ENCODE assay signal across 7 cellular contexts in genomic region chr9:85802978-85803695, GRCh38.
DNase-seq lines count a peak whose midpoint lies in the region; ATAC-seq and TF ChIP-seq lines count a peak whose summit lies in the region.
"Not testable (repeated sequence)": the region's sequence is repeated elsewhere in the genome, so short reads cannot be mapped to it uniquely, and the experiment has no call there.

No MANE protein-coding gene starts in this region.

- not testable (repeated sequence) for H3K27ac Mint-ChIP-seq in CD4-positive, alpha-beta memory T cell; T-helper 17 cell; activated CD4-positive, alpha-beta T cell treated with anti-CD3 and anti-CD28 coated beads, Interleukin-2, amount 10 ng/mL, durations not matched to agents 7 days and 5 days; activated naive CD4-positive, alpha-beta T cell treated with anti-CD3 and anti-CD28 coated beads for 36 hours

- not testable (repeated sequence) for H3K36me3 Mint-ChIP-seq in CD4-positive, alpha-beta memory T cell; T-helper 17 cell (ENCODE audit: low read depth); activated CD4-positive, alpha-beta T cell treated with anti-CD3 and anti-CD28 coated beads, Interleukin-2, amount 10 ng/mL, durations not matched to agents 7 days and 5 days (ENCODE audit: low read depth); activated T-cell treated with anti-CD3 and anti-CD28 coated beads, Interleukin-2, amount 50 U/mL, for 4 hours (ENCODE audit: insufficient read depth); activated naive CD4-positive, alpha-beta T cell treated with anti-CD3 and anti-CD28 coated beads for 36 hours (ENCODE audit: low read depth)

- not testable (repeated sequence) for H3K36me3 ChIP-seq in CD4-positive, alpha-beta memory T cell (ENCODE audit: insufficient read depth, low read length); MM.1S (replicated peaks; ENCODE audit: insufficient read depth, low read length)

- not testable (repeated sequence) for H4K20me1 ChIP-seq in MM.1S (ENCODE audit: insufficient read depth, low read length)

- H3K4me3 Mint-ChIP-seq in CD4-positive, alpha-beta memory T cell; T-helper 17 cell; activated CD4-positive, alpha-beta T cell treated with anti-CD3 and anti-CD28 coated beads, Interleukin-2, amount 10 ng/mL, durations not matched to agents 7 days and 5 days; activated T-cell treated with anti-CD3 and anti-CD28 coated beads, Interleukin-2, amount 50 U/mL, for 4 hours; activated naive CD4-positive, alpha-beta T cell treated with anti-CD3 and anti-CD28 coated beads for 36 hours: not testable (repeated sequence)

- peaks cover 10 to 17% (median 11%) of the 10 kb centered on the region in 4 donors for H3K4me1 Mint-ChIP-seq in CD4-positive, alpha-beta memory T cell
- H3K4me1 Mint-ChIP-seq in T-helper 17 cell: peaks cover 10% of the 10 kb centered on the region
- peaks cover 16% of the 10 kb centered on the region for H3K4me1 Mint-ChIP-seq in activated CD4-positive, alpha-beta T cell treated with anti-CD3 and anti-CD28 coated beads, Interleukin-2, amount 10 ng/mL, durations not matched to agents 7 days and 5 days
- H3K4me1 Mint-ChIP-seq in activated T-cell treated with anti-CD3 and anti-CD28 coated beads, Interleukin-2, amount 50 U/mL, for 4 hours (ENCODE audit: low read depth): peaks cover 10% of the 10 kb centered on the region
- not testable (repeated sequence) for H3K4me1 Mint-ChIP-seq in activated naive CD4-positive, alpha-beta T cell treated with anti-CD3 and anti-CD28 coated beads for 36 hours (ENCODE audit: low read depth)

- H3K4me3 ChIP-seq in CD4-positive, alpha-beta memory T cell (ENCODE audit: low read length in 2 of 2); MM.1S (ENCODE audit: low read length); epithelial cell of esophagus (ENCODE audit: low read length): not testable (repeated sequence)

- not testable (repeated sequence) for TF ChIP-seq CTCF in MM.1S (IDR thresholded peaks at IDR 0.05; ENCODE audit: low read length); epithelial cell of esophagus (IDR thresholded peaks at IDR 0.05; ENCODE audit: insufficient read depth, low read depth, low read length, missing control alignments)

- 0 out of 2 replicates have a peak overlapping the region, but pooled peaks have one; percentile 51 for H2AFZ ChIP-seq in MM.1S (ENCODE audit: low read length)

- peak; percentile 69 to 80 (median 74) for DNase-seq in CD4-positive, alpha-beta memory T cell
- DNase-seq in MM.1S (peak; percentile 78), T-helper 17 cell (peak in 2 of 3 donors; percentile 32 to 40), epithelial cell of esophagus (ENCODE audit: low read depth) (peak; percentile 1)
- peak; percentile 61 for DNase-seq in activated CD4-positive, alpha-beta T cell treated with anti-CD3 and anti-CD28 coated beads, Interleukin-2, amount 10 ng/mL, durations not matched to agents 7 days and 5 days
- DNase-seq in activated T-cell treated with anti-CD3 and anti-CD28 coated beads, Interleukin-2, amount 50 U/mL, for 4 hours: peak; percentile 17
- DNase-seq in activated naive CD4-positive, alpha-beta T cell treated with anti-CD3 and anti-CD28 coated beads for 36 hours: peak; percentile 5

- not testable (repeated sequence) for H3K9me2 ChIP-seq in MM.1S (replicated peaks; ENCODE audit: insufficient read depth, low read length)

- intact Hi-C loops in CD4-positive, alpha-beta memory T cell (cut with micrococcal nuclease); activated naive CD4-positive, alpha-beta T cell treated with anti-CD3 and anti-CD28 coated beads for 36 hours (cut with micrococcal nuclease): not testable (repeated sequence)

- not testable (repeated sequence) for H3K9me3 ChIP-seq in CD4-positive, alpha-beta memory T cell (ENCODE audit: control insufficient read depth in 1 of 2, low read length in 2 of 2); MM.1S (replicated peaks; ENCODE audit: insufficient read depth, low read length); T-helper 17 cell (ENCODE audit: control insufficient read depth, low read length, poor library complexity, severe bottlenecking)

- H3K79me2 ChIP-seq in MM.1S (ENCODE audit: low read length): peaks cover 17% of the 10 kb centered on the region

- peak overlapping the region; percentile 22; the same call in 1 of the 2 replicates for H3K4me2 ChIP-seq in MM.1S (ENCODE audit: low read depth, low read length)

- not testable (repeated sequence) for H3K9ac ChIP-seq in MM.1S (ENCODE audit: low read length)

- peaks cover 20% of the 10 kb centered on the region for H3K4me1 ChIP-seq in CD4-positive, alpha-beta memory T cell (ENCODE audit: insufficient read depth, low read length)
- not testable (repeated sequence) for H3K4me1 ChIP-seq in MM.1S (ENCODE audit: low read length)

- peaks cover 23% of the 10 kb centered on the region for H3F3A ChIP-seq in MM.1S (ENCODE audit: insufficient read depth, low read length)

- ATAC-seq in T-helper 17 cell: peak; percentile 67
- not testable (repeated sequence) for ATAC-seq in activated T-cell treated with anti-CD3 and anti-CD28 coated beads, Interleukin-2, amount 50 U/mL, for 4 hours

- POLR2A ChIA-PET in CD4-positive, alpha-beta memory T cell (lab: Charles Lee; ENCODE audit: partially characterized antibody); activated CD4-positive, alpha-beta T cell treated with anti-CD3 and anti-CD28 coated beads, Interleukin-2, amount 10 ng/mL, durations not matched to agents 7 days and 5 days (lab: Charles Lee): not testable (repeated sequence)

- H3K27ac ChIP-seq in CD4-positive, alpha-beta memory T cell (ENCODE audit: low read depth, low read length): peak overlapping the region; percentile 54
- H3K27ac ChIP-seq in MM.1S (ENCODE audit: low read length): peak overlapping the region; percentile 29; the same call in 1 of the 2 replicates

- not testable (repeated sequence) for H3K9me3 Mint-ChIP-seq in CD4-positive, alpha-beta memory T cell; activated CD4-positive, alpha-beta T cell treated with anti-CD3 and anti-CD28 coated beads, Interleukin-2, amount 10 ng/mL, durations not matched to agents 7 days and 5 days; activated T-cell treated with anti-CD3 and anti-CD28 coated beads, Interleukin-2, amount 50 U/mL, for 4 hours; activated naive CD4-positive, alpha-beta T cell treated with anti-CD3 and anti-CD28 coated beads for 36 hours

- not testable (repeated sequence) for H3K27me3 ChIP-seq in CD4-positive, alpha-beta memory T cell (ENCODE audit: insufficient read depth, low read length); MM.1S (replicated peaks; ENCODE audit: insufficient read depth, low read length)

- H3K27me3 Mint-ChIP-seq in CD4-positive, alpha-beta memory T cell; T-helper 17 cell; activated CD4-positive, alpha-beta T cell treated with anti-CD3 and anti-CD28 coated beads, Interleukin-2, amount 10 ng/mL, durations not matched to agents 7 days and 5 days; activated T-cell treated with anti-CD3 and anti-CD28 coated beads, Interleukin-2, amount 50 U/mL, for 4 hours (ENCODE audit: low read depth); activated naive CD4-positive, alpha-beta T cell treated with anti-CD3 and anti-CD28 coated beads for 36 hours (ENCODE audit: low read depth): not testable (repeated sequence)

- CTCF ChIA-PET in CD4-positive, alpha-beta memory T cell (lab: Charles Lee; ENCODE audit: partially characterized antibody): interaction anchor here (1.1 kb wide), 1 partner anchor 105 kb away, joined by 3 read pairs; no protein-coding TSS in a partner anchor
- CTCF ChIA-PET in activated CD4-positive, alpha-beta T cell treated with anti-CD3 and anti-CD28 coated beads, Interleukin-2, amount 10 ng/mL, durations not matched to agents 7 days and 5 days (lab: Charles Lee); activated naive CD4-positive, alpha-beta T cell treated with anti-CD3 and anti-CD28 coated beads for 36 hours (lab: Charles Lee): not testable (repeated sequence)

Comparison
In these comparisons a context has a peak if more than half of its experiments do, and no peak if none do; other contexts are left out.
1. DNase-seq: peak in every context shown above with its lines; median percentile 78 in MM.1S; 74 in CD4-positive, alpha-beta memory T cell; 61 in activated CD4-positive, alpha-beta T cell treated with anti-CD3 and anti-CD28 coated beads, Interleukin-2, amount 10 ng/mL, durations not matched to agents 7 days and 5 days; 36 in T-helper 17 cell; 17 in activated T-cell treated with anti-CD3 and anti-CD28 coated beads, Interleukin-2, amount 50 U/mL, for 4 hours; 5 in activated naive CD4-positive, alpha-beta T cell treated with anti-CD3 and anti-CD28 coated beads for 36 hours; 1 in epithelial cell of esophagus.